In the genomic region with DNA sequence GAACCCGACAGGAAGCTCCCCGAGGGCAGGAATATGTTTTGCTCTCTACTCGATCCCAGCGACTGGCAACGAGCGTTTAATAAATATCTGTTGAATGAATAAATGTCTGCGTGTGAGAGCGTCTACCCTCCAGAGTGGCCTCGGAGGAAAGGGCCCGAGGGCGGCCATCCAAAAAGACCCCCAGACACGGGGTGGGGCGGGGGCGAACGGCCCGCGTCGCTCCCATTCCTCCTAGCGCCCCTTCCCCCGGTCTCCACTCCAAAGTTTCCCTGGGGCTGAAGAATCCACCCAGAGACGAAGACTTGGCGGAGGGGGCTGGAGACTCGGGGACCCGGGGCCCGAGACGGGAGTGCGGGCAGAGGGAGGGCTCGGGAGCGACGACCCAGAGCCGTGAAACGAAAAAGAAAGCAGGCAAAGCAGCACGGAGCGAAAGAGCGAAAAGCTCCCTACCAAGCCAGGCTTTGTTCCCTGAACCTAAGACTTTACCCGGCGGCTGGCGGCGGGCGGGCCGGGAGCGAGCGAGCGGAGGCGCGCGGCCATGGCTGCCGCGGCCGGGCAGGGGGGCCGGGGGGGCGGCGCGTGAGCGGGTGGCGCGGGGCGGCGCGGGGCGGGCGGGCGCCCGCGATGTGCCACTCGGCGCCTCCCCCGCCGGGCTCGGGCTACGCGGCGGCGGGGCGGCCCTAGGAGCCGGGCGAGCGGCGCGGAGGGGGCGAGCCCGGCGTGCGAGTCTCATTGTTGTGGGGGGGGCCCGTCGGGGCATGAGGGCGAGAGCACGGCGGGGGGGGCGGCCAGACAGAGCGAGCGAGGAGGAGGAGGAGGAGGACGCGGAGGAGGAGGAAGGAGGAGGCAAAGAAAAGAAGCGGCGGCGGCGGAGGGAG, we compare ENCODE assay signal across 8 cellular contexts. TPM values are rescaled to one million over a fixed set of nuclear protein-coding genes. Genes with fewer than 3 reads are reported as not detected.
A peak's percentile ranks its signal among the peaks of the same experiment; 100 is the strongest.
DNase-seq lines count a peak whose midpoint lies in the region; ATAC-seq and TF ChIP-seq lines count a peak whose summit lies in the region.

A gene (plus strand): TSS at position 629 of the 878 bp plus-strand sequence. CDS start 360 bp downstream, outside the sequence.

- no peak for TF ChIP-seq CTCF in AG09309 (IDR thresholded peaks at IDR 0.05; ENCODE audit: control insufficient read depth, insufficient read depth, low read depth, low read length, missing control alignments)

- H3K9me3 ChIP-seq in HAP-1, result no peaks in the 10 kb centered on the region

- DNase-seq in AG09309 (ENCODE audit: low read depth), result no peak
- peak; percentile 78 to 86 for DNase-seq in HAP-1 (ENCODE audit: low spot score in 2 of 2)
- DNase-seq in NCI-H526 treated with DMSO at 0.1 percent for 48 hours (lab: John Stamatoyannopoulos, UW), result peak; percentile 59
- DNase-seq in activated CD4-positive, alpha-beta T cell treated with anti-CD3 and anti-CD28 coated beads, Interleukin-2, amount 50 U/mL, for 24 hours (ENCODE audit: low read depth in 1 of 2, low spot score in 1 of 2), result peak; percentile 60 to 66
- DNase-seq in dermis blood vessel endothelial cell, result peak; percentile 80
- DNase-seq in left kidney (ENCODE audit: low read depth, low spot score), result peak; percentile 95
- DNase-seq in stimulated activated CD4-positive, alpha-beta T cell treated with anti-CD3 and anti-CD28 coated beads, Interleukin-2, amount 100 ng/mL, for 24 hours, result peak; percentile 76 to 78

- peaks cover 12% of the 10 kb centered on the region for H3K36me3 ChIP-seq in HAP-1 (replicated peaks)

- in situ Hi-C loops in HAP-1 (cut with MboI; ENCODE audit: low sequenced_read_pairs), result no loop called here

- no peaks in the 10 kb centered on the region for H3K27me3 ChIP-seq in HAP-1 (ENCODE audit: low read depth)

- H3K4me3 ChIP-seq in AG09309 (ENCODE audit: control insufficient read depth, low read depth, low read length) (peak within 1 kb of the TSS; percentile 98), HAP-1 (peak within 1 kb of the TSS; percentile 81)

- no peak for ATAC-seq in GM21619 (IDR thresholded peaks at IDR 0.05; ENCODE audit: unreplicated experiment)

- H3K4me1 ChIP-seq in HAP-1, result peaks cover 3% of the 10 kb centered on the region

RNA-seq across cellular contexts. Expression of the gene that starts here (rescaled TPM):
- total RNA-seq in dermis blood vessel endothelial cell, result 23.9 and 25.9 TPM in 2 replicates
